In genomic region chr5:95707055-95707454, GRCh38 we compare ENCODE assay signal across 39 cellular contexts. TPM values are rescaled to one million over a fixed set of nuclear protein-coding genes. Genes with fewer than 3 reads are reported as not detected.
"Had no signal": no experiment of that assay in that cellular context is flagged by ENCODE, and none has a peak within 500 bp of the region (broad histone marks: within the 10 kb centered on the region; RNA-seq: fewer than 3 reads in every experiment).

No MANE protein-coding gene starts in this region.

- DNase-seq: activated B cell treated with CpG ODN at 0.5 μM for 24 hours; activated CD4-positive, alpha-beta memory T cell treated with anti-CD3 and anti-CD28 coated beads for 36 hours; activated CD4-positive, alpha-beta T cell treated with anti-CD3 and anti-CD28 coated beads for 36 hours; activated CD4-positive, alpha-beta T cell treated with anti-CD3 and anti-CD28 coated beads, Interleukin-2, amount 10 ng/mL, durations not matched to agents 24 days and 14 days; activated CD4-positive, CD25-positive, alpha-beta regulatory T cell treated with anti-CD3 and anti-CD28 coated beads, Interleukin-2, amount 50 U/mL, for 72 hours; activated CD8-positive, alpha-beta memory T cell treated with anti-CD3 and anti-CD28 coated beads, Interleukin-2, amount 10 ng/mL, durations not matched to agents 7 days and 5 days; activated CD8-positive, alpha-beta memory T cell treated with anti-CD3 and anti-CD28 coated beads, Interleukin-2, amount 50 U/mL, for 4 hours; activated CD8-positive, alpha-beta T cell treated with anti-CD3 and anti-CD28 coated beads, Interleukin-2, amount 10 ng/mL, durations not matched to agents 7 days and 5 days; activated gamma-delta T cell; activated naive CD4-positive, alpha-beta T cell; activated naive CD4-positive, alpha-beta T cell treated with anti-CD3 and anti-CD28 coated beads, Interleukin-2, amount 50 U/mL, for 16 hours; activated T-cell treated with anti-CD3 and anti-CD28 coated beads, Interleukin-2, amount 50 U/mL, for 1 hour; activated T-cell treated with anti-CD3 and anti-CD28 coated beads, Interleukin-2, amount 50 U/mL, for 48 hours; amniotic stem cell; anterior cingulate cortex; brain microvascular endothelial cell; caudate nucleus; cortex of kidney; dermis blood vessel endothelial cell; effector CD4-positive, alpha-beta T cell; effector memory CD8-positive, alpha-beta T cell; esophagus squamous epithelium; foreskin melanocyte; heart right ventricle; T-helper 1 cell; T-helper 17 cell; T1000; WERI-Rb-1 had no signal

- H3K9me3 ChIP-seq: esophagus squamous epithelium, gastroesophageal sphincter, heart right ventricle had no signal

- H3K27me3 ChIP-seq: brain microvascular endothelial cell, esophagus squamous epithelium, gastroesophageal sphincter, heart right ventricle had no signal

- H3K4me3 Mint-ChIP-seq: activated B cell treated with CpG ODN at 0.5 μM for 24 hours; activated CD4-positive, alpha-beta memory T cell treated with anti-CD3 and anti-CD28 coated beads for 36 hours; activated CD4-positive, alpha-beta T cell treated with anti-CD3 and anti-CD28 coated beads for 36 hours; activated CD4-positive, alpha-beta T cell treated with anti-CD3 and anti-CD28 coated beads, Interleukin-2, amount 10 ng/mL, durations not matched to agents 24 days and 14 days; activated CD8-positive, alpha-beta memory T cell treated with anti-CD3 and anti-CD28 coated beads, Interleukin-2, amount 10 ng/mL, durations not matched to agents 7 days and 5 days; activated CD8-positive, alpha-beta T cell treated with anti-CD3 and anti-CD28 coated beads, Interleukin-2, amount 10 ng/mL, durations not matched to agents 7 days and 5 days; activated naive CD8-positive, alpha-beta T cell; effector memory CD8-positive, alpha-beta T cell; T-helper 17 cell; T-helper 2 cell treated with Interferon-gamma antibody and Interleukin-4, amounts not matched to agents 5 μg/mL and 100 μg/mL, for 36 hours had no signal

- H3K36me3 Mint-ChIP-seq: activated CD4-positive, alpha-beta memory T cell treated with anti-CD3 and anti-CD28 coated beads for 36 hours; activated CD8-positive, alpha-beta memory T cell treated with anti-CD3 and anti-CD28 coated beads, Interleukin-2, amount 10 ng/mL, durations not matched to agents 7 days and 5 days; activated naive CD8-positive, alpha-beta T cell had no signal

- H3K4me3 ChIP-seq: esophagus squamous epithelium, gastroesophageal sphincter, heart right ventricle had no signal

- H3K9me3 Mint-ChIP-seq: activated B cell treated with CpG ODN at 0.5 μM for 24 hours; activated CD4-positive, alpha-beta memory T cell treated with anti-CD3 and anti-CD28 coated beads for 36 hours; activated CD4-positive, alpha-beta T cell treated with anti-CD3 and anti-CD28 coated beads, Interleukin-2, amount 10 ng/mL, durations not matched to agents 24 days and 14 days; effector memory CD8-positive, alpha-beta T cell; T-helper 2 cell treated with Interferon-gamma antibody and Interleukin-4, amounts not matched to agents 5 μg/mL and 100 μg/mL, for 36 hours had no signal

- H3K4me1 ChIP-seq: gastroesophageal sphincter had no signal

- H3K4me1 Mint-ChIP-seq: activated B cell treated with CpG ODN at 0.5 μM for 24 hours; activated CD4-positive, alpha-beta T cell treated with anti-CD3 and anti-CD28 coated beads, Interleukin-2, amount 10 ng/mL, durations not matched to agents 24 days and 14 days; activated CD8-positive, alpha-beta memory T cell treated with anti-CD3 and anti-CD28 coated beads, Interleukin-2, amount 10 ng/mL, durations not matched to agents 7 days and 5 days; T-helper 17 cell had no signal

- FAIRE-seq: astrocyte, bronchial epithelial cell, colon, endometrium, endothelial cell of umbilical vein had no signal

- H3K27ac Mint-ChIP-seq: activated B cell treated with CpG ODN at 0.5 μM for 24 hours; activated CD4-positive, alpha-beta memory T cell treated with anti-CD3 and anti-CD28 coated beads for 36 hours; activated CD4-positive, alpha-beta T cell treated with anti-CD3 and anti-CD28 coated beads for 36 hours; activated CD4-positive, alpha-beta T cell treated with anti-CD3 and anti-CD28 coated beads, Interleukin-2, amount 10 ng/mL, durations not matched to agents 24 days and 14 days; activated CD8-positive, alpha-beta memory T cell treated with anti-CD3 and anti-CD28 coated beads, Interleukin-2, amount 10 ng/mL, durations not matched to agents 7 days and 5 days; activated CD8-positive, alpha-beta T cell treated with anti-CD3 and anti-CD28 coated beads, Interleukin-2, amount 10 ng/mL, durations not matched to agents 7 days and 5 days; activated naive CD8-positive, alpha-beta T cell; effector memory CD8-positive, alpha-beta T cell; T-helper 17 cell; T-helper 2 cell treated with Interferon-gamma antibody and Interleukin-4, amounts not matched to agents 5 μg/mL and 100 μg/mL, for 36 hours had no signal

- H3K27ac ChIP-seq: brain microvascular endothelial cell, epithelial cell of prostate, esophagus squamous epithelium, gastroesophageal sphincter, heart right ventricle, WERI-Rb-1 had no signal

- H3K27me3 Mint-ChIP-seq: activated B cell treated with CpG ODN at 0.5 μM for 24 hours; activated naive CD8-positive, alpha-beta T cell had no signal

- ATAC-seq: activated CD4-positive, alpha-beta T cell treated with anti-CD3 and anti-CD28 coated beads for 36 hours; activated CD8-positive, alpha-beta memory T cell treated with anti-CD3 and anti-CD28 coated beads, Interleukin-2, amount 10 ng/mL, durations not matched to agents 7 days and 5 days; activated CD8-positive, alpha-beta T cell treated with anti-CD3 and anti-CD28 coated beads, Interleukin-2, amount 10 ng/mL, durations not matched to agents 7 days and 5 days; effector memory CD8-positive, alpha-beta T cell; gastroesophageal sphincter; heart right ventricle; T-helper 17 cell had no signal

- H3K36me3 ChIP-seq: brain microvascular endothelial cell, esophagus squamous epithelium, gastroesophageal sphincter, heart right ventricle, WERI-Rb-1 had no signal

RNA-seq across cellular contexts. Expression of gene SPATA9, which starts 24.3 kb away (rescaled TPM):
- total RNA-seq: activated B cell treated with CpG ODN at 0.5 μM for 24 hours; activated CD4-positive, alpha-beta memory T cell treated with anti-CD3 and anti-CD28 coated beads for 36 hours; activated CD4-positive, alpha-beta T cell treated with anti-CD3 and anti-CD28 coated beads for 36 hours; activated CD4-positive, alpha-beta T cell treated with anti-CD3 and anti-CD28 coated beads, Interleukin-2, amount 10 ng/mL, durations not matched to agents 24 days and 14 days; activated CD8-positive, alpha-beta memory T cell treated with anti-CD3 and anti-CD28 coated beads for 36 hours; activated CD8-positive, alpha-beta memory T cell treated with anti-CD3 and anti-CD28 coated beads, Interleukin-2, amount 10 ng/mL, durations not matched to agents 7 days and 5 days; activated CD8-positive, alpha-beta T cell treated with anti-CD3 and anti-CD28 coated beads, Interleukin-2, amount 10 ng/mL, durations not matched to agents 7 days and 5 days; bronchial epithelial cell; dermis blood vessel endothelial cell; endothelial cell of umbilical vein; esophagus squamous epithelium; glomerular endothelial cell; heart right ventricle; T-helper 17 cell had no signal
